ENCODE assay signal across 15 cellular contexts in genomic region chr10:119768455-119769094, GRCh38. TPM values are rescaled to one million over a fixed set of nuclear protein-coding genes. Genes with fewer than 3 reads are reported as not detected.
DNase-seq lines count a peak whose midpoint lies in the region; ATAC-seq and TF ChIP-seq lines count a peak whose summit lies in the region.
"Had no signal": no experiment of that assay in that cellular context is flagged by ENCODE, and none has a peak within 500 bp of the region (broad histone marks: within the 10 kb centered on the region; RNA-seq: fewer than 3 reads in every experiment).

No MANE protein-coding gene starts in this region.

- H3K9me3 Mint-ChIP-seq in CD4-positive, CD25-positive, alpha-beta regulatory T cell: no peaks in the 10 kb centered on the region
- H3K9me3 Mint-ChIP-seq in nephron progenitor cell (no peaks in the 10 kb centered on the region), endodermal cell (no peaks in the 10 kb centered on the region)

- peak overlapping the region; percentile 55 for H3K27ac ChIP-seq in CD4-positive, CD25-positive, alpha-beta regulatory T cell (ENCODE audit: insufficient read depth, low read length, poor library complexity, severe bottlenecking)
- H3K27ac ChIP-seq in esophagus muscularis mucosa (replicated peaks in 1 of 4) (peak overlapping the region; percentile 48 to 62 (median 60)), endodermal cell (ENCODE audit: low read depth, low read length) (no peak overlapping the region)

- no peak for ATAC-seq in CD4-positive, CD25-positive, alpha-beta regulatory T cell (ENCODE audit: low read depth in 2 of 2)
- peak; percentile 43 for ATAC-seq in SK-N-SH treated with all-trans-retinoic acid at 6 μM for 48 hours

- peak overlapping the region; percentile 67 for H3K4me3 ChIP-seq in CD4-positive, CD25-positive, alpha-beta regulatory T cell (ENCODE audit: low read depth, low read length)
- H3K4me3 ChIP-seq in esophagus muscularis mucosa: no peak overlapping the region
- no peak overlapping the region for H3K4me3 ChIP-seq in endodermal cell (ENCODE audit: low read length)
- H3K4me3 ChIP-seq: Peyer's patch had no signal

- no peak for TF ChIP-seq EP300 in esophagus muscularis mucosa (IDR thresholded peaks at IDR 0.05)

- intact Hi-C loops in esophagus muscularis mucosa (cut with DNase I): no loop called here

- H3K36me3 Mint-ChIP-seq in CD4-positive, CD25-positive, alpha-beta regulatory T cell: peaks cover 7% of the 10 kb centered on the region
- H3K36me3 Mint-ChIP-seq in nephron progenitor cell (ENCODE audit: low read depth): peaks cover 19% of the 10 kb centered on the region
- H3K36me3 Mint-ChIP-seq in endodermal cell (ENCODE audit: low read depth): peaks cover 3% of the 10 kb centered on the region

- TF ChIP-seq CTCF in esophagus muscularis mucosa (IDR thresholded peaks at IDR 0.05) (no peak), nephron progenitor cell (IDR thresholded peaks at IDR 0.05) (no peak), endodermal cell (conservative IDR thresholded peaks at IDR 0.05) (no peak)

- 51% methylated on average over 4 of the region's 4 CpGs for WGBS in esophagus muscularis mucosa
- 90 to 91% methylated on average over 3 to 4 of the region's 4 CpGs for WGBS in endodermal cell (ENCODE audit: insufficient coverage in 1 of 2, insufficient read length in 1 of 2), 2 experiments

- no peak for TF ChIP-seq POLR2A in esophagus muscularis mucosa (IDR thresholded peaks at IDR 0.05; ENCODE audit: low read depth)

- peaks cover 42 to 60% (median 50%) of the 10 kb centered on the region in 4 donors for H3K4me1 Mint-ChIP-seq in CD4-positive, CD25-positive, alpha-beta regulatory T cell
- H3K4me1 Mint-ChIP-seq in nephron progenitor cell (peaks cover 5% of the 10 kb centered on the region), endodermal cell (peaks cover 11% of the 10 kb centered on the region)

- H3K27me3 ChIP-seq in CD4-positive, CD25-positive, alpha-beta regulatory T cell (ENCODE audit: control insufficient read depth, insufficient read depth, low read length): no peaks in the 10 kb centered on the region
- H3K27me3 ChIP-seq in esophagus muscularis mucosa: no peaks in the 10 kb centered on the region
- no peaks in the 10 kb centered on the region for H3K27me3 ChIP-seq in endodermal cell (ENCODE audit: control insufficient read depth, insufficient read depth, low read length, poor library complexity, severe bottlenecking)
- H3K27me3 ChIP-seq: Peyer's patch had no signal

- H3K4me3 Mint-ChIP-seq in CD4-positive, CD25-positive, alpha-beta regulatory T cell: peak overlapping the region in 3 of 4 donors; percentile 9 to 68 (median 56)
- H3K4me3 Mint-ChIP-seq in nephron progenitor cell (no peak overlapping the region), endodermal cell (no peak overlapping the region)
- H3K4me3 Mint-ChIP-seq: brain had no signal

- H3K27ac Mint-ChIP-seq in CD4-positive, CD25-positive, alpha-beta regulatory T cell: peak overlapping the region; percentile 1 to 92 (median 89)
- H3K27ac Mint-ChIP-seq in nephron progenitor cell (peak overlapping the region; percentile 41), endodermal cell (no peak overlapping the region)

- H3K9ac ChIP-seq in endodermal cell (ENCODE audit: extremely low read depth, low read length, poor library complexity, severe bottlenecking): no peak overlapping the region

- no peaks in the 10 kb centered on the region for H3K27me3 Mint-ChIP-seq in CD4-positive, CD25-positive, alpha-beta regulatory T cell
- no peaks in the 10 kb centered on the region for H3K27me3 Mint-ChIP-seq in nephron progenitor cell (ENCODE audit: low read depth, poor library complexity)
- no peaks in the 10 kb centered on the region for H3K27me3 Mint-ChIP-seq in endodermal cell (ENCODE audit: insufficient read depth)
- H3K27me3 Mint-ChIP-seq: brain had no signal

- no peak for DNase-seq in CD4-positive, CD25-positive, alpha-beta regulatory T cell
- DNase-seq in esophagus muscularis mucosa (ENCODE audit: extremely low spot score): no peak
- DNase-seq in nephron progenitor cell: no peak
- DNase-seq in DMS153 (lab: John Stamatoyannopoulos, UW): no peak
- DNase-seq in endodermal cell: no peak
- no peak for DNase-seq in NCI-H69 (lab: John Stamatoyannopoulos, UW)
- DNase-seq in NCI-H510A treated with DMSO at 0.1 percent for 48 hours (lab: John Stamatoyannopoulos, UW): no peak
- DNase-seq: activated CD4-positive, CD25-positive, alpha-beta regulatory T cell; activated gamma-delta T cell treated with Interleukin-2 at 50 U/mL for 16 hours; effector CD8-positive, alpha-beta T cell; NCI-H2029; Peyer's patch; posterior cingulate gyrus had no signal

- H3K36me3 ChIP-seq in CD4-positive, CD25-positive, alpha-beta regulatory T cell (ENCODE audit: control insufficient read depth, insufficient read depth, low read length): no peaks in the 10 kb centered on the region
- H3K36me3 ChIP-seq in esophagus muscularis mucosa: no peaks in the 10 kb centered on the region
- peaks cover 5% of the 10 kb centered on the region for H3K36me3 ChIP-seq in endodermal cell (ENCODE audit: control insufficient read depth, insufficient read depth, low read length)
- H3K36me3 ChIP-seq: Peyer's patch had no signal

- H3K4me1 ChIP-seq in CD4-positive, CD25-positive, alpha-beta regulatory T cell (ENCODE audit: control insufficient read depth, insufficient read depth, low read length, poor library complexity, severe bottlenecking): peaks cover 23% of the 10 kb centered on the region
- H3K4me1 ChIP-seq in esophagus muscularis mucosa (peaks cover 4 to 43% (median 40%) of the 10 kb centered on the region in 4 donors), endodermal cell (ENCODE audit: control insufficient read depth, insufficient read depth, low read length) (peaks cover 12% of the 10 kb centered on the region)

- no peaks in the 10 kb centered on the region for H3K9me3 ChIP-seq in CD4-positive, CD25-positive, alpha-beta regulatory T cell (ENCODE audit: control insufficient read depth in 2 of 2, low read length in 2 of 2)
- no peaks in the 10 kb centered on the region for H3K9me3 ChIP-seq in esophagus muscularis mucosa
- no peaks in the 10 kb centered on the region for H3K9me3 ChIP-seq in endodermal cell (ENCODE audit: control insufficient read depth, low read length)
- H3K9me3 ChIP-seq: Peyer's patch had no signal

TF ChIP-seq in SK-N-SH treated with all-trans-retinoic acid at 6 μM for 48 hours, 23 proteins besides CTCF, POLR2A, EP300 and RAD21 (continues in another document):
- TF ChIP-seq ZFP30 (CRISPR knock-in tag; IDR thresholded peaks at IDR 0.05) (no peak), SNAI2 (CRISPR knock-in tag; IDR thresholded peaks at IDR 0.05) (no peak), OSR1 (CRISPR knock-in tag; IDR thresholded peaks at IDR 0.05) (no peak), CSRNP3 (CRISPR knock-in tag; IDR thresholded peaks at IDR 0.05) (no peak), TCF4 (CRISPR knock-in tag; IDR thresholded peaks at IDR 0.05; ENCODE audit: borderline replicate concordance) (no peak), ZNF8 (CRISPR knock-in tag; IDR thresholded peaks at IDR 0.05) (no peak), TSHZ2 (CRISPR knock-in tag; IDR thresholded peaks at IDR 0.05) (no peak), TOX (CRISPR knock-in tag; IDR thresholded peaks at IDR 0.05; ENCODE audit: borderline replicate concordance) (no peak)

RNA-seq across cellular contexts. Expression of gene INPP5F, which starts 42.7 kb away (rescaled TPM):
- total RNA-seq in CD4-positive, CD25-positive, alpha-beta regulatory T cell: 22.1 TPM
- polyA plus RNA-seq in CD4-positive, CD25-positive, alpha-beta regulatory T cell: 10 to 100 TPM; 10.4 to 14.3 (median 10.9) TPM
- 10 to 100 TPM; 15.1 to 24.0 (median 19.0) TPM for total RNA-seq in esophagus muscularis mucosa
- total RNA-seq in endodermal cell: 10 to 100 TPM; 74.4 to 75.6 TPM
- polyA plus RNA-seq in endodermal cell (2013, experiment 1 of 2): 116 TPM
- 115 TPM for polyA plus RNA-seq in endodermal cell (2013, experiment 2 of 2)

Comparison
In these comparisons a context has a peak if more than half of its experiments do, and no peak if none do; other contexts are left out.
1. H3K4me3 Mint-ChIP-seq: peak in CD4-positive, CD25-positive, alpha-beta regulatory T cell (3 of 4); none in nephron progenitor cell (single experiment) and endodermal cell (single experiment).